In genomic region chr19:49528211-49528771, GRCh38 we compare ENCODE assay signal across 9 cellular contexts. TPM values are rescaled to one million over a fixed set of nuclear protein-coding genes. Genes with fewer than 3 reads are reported as not detected.
DNase-seq lines count a peak whose midpoint lies in the region; ATAC-seq and TF ChIP-seq lines count a peak whose summit lies in the region.
"Had no signal": no experiment of that assay in that cellular context is flagged by ENCODE, and none has a peak within 500 bp of the region (broad histone marks: within the 10 kb centered on the region; RNA-seq: fewer than 3 reads in every experiment).

No MANE protein-coding gene starts in this region.

- POLR2A ChIA-PET in PC-9 (lab: Charles Lee; ENCODE audit: unreplicated experiment): interaction anchor here (0.7 to 0.8 kb wide), 4 partner anchors 24 to 1041 kb away, joined by 4 to 12 read pairs (median 7); no protein-coding TSS in a partner anchor

- no peaks in the 10 kb centered on the region for H3K79me2 ChIP-seq in PC-9 (ENCODE audit: low read depth)

- no TSS peak for BruUV-seq in PC-9 (replicated peaks; lab: Mats Ljungman, UMichigan)

- H3K9me2 ChIP-seq in PC-9 (ENCODE audit: insufficient read depth): no peaks in the 10 kb centered on the region

- no peaks in the 10 kb centered on the region for H3K36me3 ChIP-seq in PC-9 (ENCODE audit: low read depth)
- H3K36me3 ChIP-seq in WERI-Rb-1: peaks cover 14% of the 10 kb centered on the region

- ATAC-seq in omental fat pad (ENCODE audit: low FRiP score): peak; percentile 14
- ATAC-seq in GM18909 (IDR thresholded peaks at IDR 0.05; ENCODE audit: poor library complexity, unreplicated experiment): no peak

- TF ChIP-seq CTCF in C4-2B (conservative IDR thresholded peaks at IDR 0.05) (no peak), PC-9 (conservative IDR thresholded peaks at IDR 0.05) (no peak), omental fat pad (IDR thresholded peaks at IDR 0.05) (no peak), WERI-Rb-1 (IDR thresholded peaks at IDR 0.05; ENCODE audit: low read depth, low read length) (no peak)

- H3K4me3 ChIP-seq in PC-9 (peak overlapping the region; percentile 62; the same call in 1 of the 2 replicates), WERI-Rb-1 (ENCODE audit: low read depth, low read length) (no peak overlapping the region)

- peaks cover 27% of the 10 kb centered on the region for H3K27me3 ChIP-seq in PC-9 (ENCODE audit: insufficient read depth, low read depth)
- H3K27me3 ChIP-seq in WERI-Rb-1 (ENCODE audit: insufficient read depth, low read depth, severe bottlenecking): no peaks in the 10 kb centered on the region

- H3K27ac ChIP-seq in C4-2B (peak overlapping the region; percentile 6), PC-9 (no peak overlapping the region), WERI-Rb-1 (no peak overlapping the region)

- H3F3A ChIP-seq in PC-9 (ENCODE audit: insufficient read depth, low read depth): peaks cover 24% of the 10 kb centered on the region

- H3K4me2 ChIP-seq in PC-9: peak overlapping the region; percentile 81

- H3K9me3 ChIP-seq in PC-9 (ENCODE audit: insufficient read depth, low read depth): no peaks in the 10 kb centered on the region
- H3K9me3 ChIP-seq in WERI-Rb-1 (ENCODE audit: severe bottlenecking): no peaks in the 10 kb centered on the region

- no peak for DNase-seq in PC-9
- DNase-seq in fibroblast of gingiva (ENCODE audit: low read depth): peak; percentile 75
- DNase-seq in omental fat pad (ENCODE audit: low spot score): no peak
- DNase-seq in NOMO-1 (lab: John Stamatoyannopoulos, UW; ENCODE audit: unreplicated experiment in 2 of 2): no peak
- DNase-seq in WERI-Rb-1: no peak
- no peak for DNase-seq in NCI-H128 (lab: John Stamatoyannopoulos, UW; ENCODE audit: unreplicated experiment)
- DNase-seq: NCI-H1105 treated with DMSO at 0.1 percent for 48 hours had no signal

- intact Hi-C loops in PC-9 (cut with micrococcal nuclease; ENCODE audit: unreplicated experiment): no loop called here

- H3K4me1 ChIP-seq in PC-9 (replicated peaks; ENCODE audit: insufficient read depth): no peaks in the 10 kb centered on the region; the same call in 1 of the 2 replicates

- H2AFZ ChIP-seq in PC-9: no peak overlapping the region

- peaks cover 3% of the 10 kb centered on the region; the same call in 1 of the 2 replicates for H4K20me1 ChIP-seq in PC-9 (ENCODE audit: insufficient read depth)

- CTCF ChIA-PET in PC-9 (lab: Charles Lee): no interaction called here

RNA-seq across cellular contexts. Expression of gene RCN3, which starts 0.5 kb away (rescaled TPM):
- total RNA-seq in PC-9 (2021) (0.75 and 0.96 TPM in 2 replicates), omental fat pad (10 to 100 TPM; 23.7 to 70.1 (median 26.9) TPM)

RNA-seq across cellular contexts. Expression of gene FCGRT, which starts 15.8 kb away (rescaled TPM):
- total RNA-seq in PC-9 (2021): 4.8 and 6.7 TPM in 2 replicates
- 100 to 1,000 TPM; 314 to 479 (median 337) TPM for total RNA-seq in omental fat pad

RNA-seq across cellular contexts. Expression of gene RPS11, which starts 32.1 kb away (rescaled TPM):
- total RNA-seq in PC-9 (2021): 1,702 and 2,282 TPM in 2 replicates
- total RNA-seq in omental fat pad: 1,000 to 10,000 TPM; 3,715 to 4,750 (median 4,286) TPM

RNA-seq across cellular contexts. Expression of gene RPL13A, which starts 40.9 kb away (rescaled TPM):
- 2,360 and 3,865 TPM in 2 replicates for total RNA-seq in PC-9 (2021)
- total RNA-seq in omental fat pad: 1,000 to 10,000 TPM; 2,551 to 3,862 (median 3,160) TPM

RNA-seq across cellular contexts. Expression of gene NOSIP, which starts 52.1 kb away (rescaled TPM):
- total RNA-seq in PC-9 (2021) (63.6 and 71.3 TPM in 2 replicates), omental fat pad (10 to 100 TPM; 36.9 to 70.8 (median 46.4) TPM)

Comparison
In these comparisons a context has a peak if more than half of its experiments do, and no peak if none do; other contexts are left out.
1. RNA of gene RCN3, which starts 0.5 kb away (total RNA-seq): 23.7 to 70.1 TPM in omental fat pad; 0.75 to 0.96 TPM in PC-9; every median in the first group is over 10 times any median in the second.
2. RNA of gene FCGRT, which starts 15.8 kb away (total RNA-seq): 314 to 479 TPM in omental fat pad; 4.8 to 6.7 TPM in PC-9; every median in the first group is over 10 times any median in the second.